ENCODE assay signal across 26 cellular contexts in the genomic region with DNA sequence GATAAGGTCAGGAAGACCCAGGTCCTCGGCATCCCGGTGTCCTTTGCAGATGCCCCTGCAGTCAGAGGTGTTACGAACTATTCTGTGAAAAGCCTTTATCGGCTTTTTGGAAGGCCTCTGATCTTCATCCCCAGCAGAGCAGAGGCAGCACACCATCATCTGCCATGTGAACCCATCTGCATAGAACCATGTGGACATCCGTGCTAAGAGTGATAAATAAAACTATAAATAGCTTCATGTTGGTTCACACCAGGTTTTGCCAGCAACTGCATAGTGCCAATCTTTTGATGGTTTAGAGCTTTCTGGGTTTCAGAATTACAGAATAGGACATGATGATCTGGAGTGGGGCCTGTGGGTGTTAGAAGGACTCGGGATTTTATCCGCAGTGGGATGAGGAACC. TPM values are rescaled to one million over a fixed set of nuclear protein-coding genes. Genes with fewer than 3 reads are reported as not detected.
"Had no signal": no experiment of that assay in that cellular context is flagged by ENCODE, and none has a peak within 500 bp of the region (broad histone marks: within the 10 kb centered on the region; RNA-seq: fewer than 3 reads in every experiment).

No MANE protein-coding gene starts in this region.

- H3K36me3 ChIP-seq: brain microvascular endothelial cell, SJCRH30 had no signal

- DNase-seq: activated CD4-positive, alpha-beta memory T cell treated with anti-CD3 and anti-CD28 coated beads for 36 hours; activated CD4-positive, alpha-beta T cell treated with anti-CD3 and anti-CD28 coated beads, Interleukin-2, amount 10 ng/mL, durations not matched to agents 7 days and 5 days; activated CD4-positive, CD25-positive, alpha-beta regulatory T cell; activated CD8-positive, alpha-beta memory T cell treated with anti-CD3 and anti-CD28 coated beads for 24 hours; activated effector memory CD4-positive, alpha-beta T cell treated with anti-CD3 and anti-CD28 coated beads, Interleukin-2, amount 50 U/mL, for 16 hours; activated naive CD4-positive, alpha-beta T cell treated with anti-CD3 and anti-CD28 coated beads for 36 hours; activated T-cell treated with anti-CD3 and anti-CD28 coated beads, Interleukin-2, amount 50 U/mL, for 4 hours; amygdala; brain microvascular endothelial cell; MG63; NCI-H1105; NCI-H1436; NCI-H1694 treated with DMSO at 0.1 percent for 48 hours; NCI-H2029 treated with DMSO at 0.1 percent for 48 hours; NCI-H345; NCI-H510A; NCI-H526 treated with DMSO at 0.1 percent for 48 hours; NCI-H82; SJCRH30; SK-N-SH; T-helper 1 cell had no signal

- H3K4me1 Mint-ChIP-seq: activated CD4-positive, alpha-beta T cell treated with anti-CD3 and anti-CD28 coated beads, Interleukin-2, amount 10 ng/mL, durations not matched to agents 7 days and 5 days had no signal

- H3K36me3 Mint-ChIP-seq: activated CD4-positive, alpha-beta memory T cell treated with anti-CD3 and anti-CD28 coated beads for 36 hours; activated naive CD8-positive, alpha-beta T cell had no signal

- H3K9me3 ChIP-seq: MG63, SJCRH30, SK-N-SH had no signal

- ATAC-seq: activated T-cell treated with anti-CD3 and anti-CD28 coated beads, Interleukin-2, amount 50 U/mL, for 4 hours; Right ventricle myocardium inferior had no signal

- H3K27me3 ChIP-seq: brain microvascular endothelial cell, MG63, SJCRH30 had no signal

- H3K27ac ChIP-seq: brain microvascular endothelial cell, SJCRH30, VCaP had no signal

- H3K9ac ChIP-seq: SK-N-SH had no signal

- H3K4me3 Mint-ChIP-seq: activated CD4-positive, alpha-beta memory T cell treated with anti-CD3 and anti-CD28 coated beads for 36 hours; activated CD4-positive, alpha-beta T cell treated with anti-CD3 and anti-CD28 coated beads, Interleukin-2, amount 10 ng/mL, durations not matched to agents 7 days and 5 days; activated naive CD4-positive, alpha-beta T cell treated with anti-CD3 and anti-CD28 coated beads for 36 hours; activated naive CD8-positive, alpha-beta T cell; activated T-cell treated with anti-CD3 and anti-CD28 coated beads, Interleukin-2, amount 50 U/mL, for 4 hours had no signal

- H3K4me1 ChIP-seq: SJCRH30 had no signal

- H3K4me3 ChIP-seq: MG63, SJCRH30 had no signal

- H3K4me2 ChIP-seq: SK-N-SH had no signal

- H3K27ac Mint-ChIP-seq: activated CD4-positive, alpha-beta memory T cell treated with anti-CD3 and anti-CD28 coated beads for 36 hours; activated CD4-positive, alpha-beta T cell treated with anti-CD3 and anti-CD28 coated beads, Interleukin-2, amount 10 ng/mL, durations not matched to agents 7 days and 5 days; activated naive CD4-positive, alpha-beta T cell treated with anti-CD3 and anti-CD28 coated beads for 36 hours; activated naive CD8-positive, alpha-beta T cell had no signal

- H3K9me3 Mint-ChIP-seq: activated CD4-positive, alpha-beta memory T cell treated with anti-CD3 and anti-CD28 coated beads for 36 hours; activated CD4-positive, alpha-beta T cell treated with anti-CD3 and anti-CD28 coated beads, Interleukin-2, amount 10 ng/mL, durations not matched to agents 7 days and 5 days; activated naive CD4-positive, alpha-beta T cell treated with anti-CD3 and anti-CD28 coated beads for 36 hours; activated T-cell treated with anti-CD3 and anti-CD28 coated beads, Interleukin-2, amount 50 U/mL, for 4 hours had no signal

RNA-seq across cellular contexts. Expression of gene SIRPA, which starts 33.6 kb away (rescaled TPM):
- total RNA-seq: activated CD4-positive, alpha-beta memory T cell treated with anti-CD3 and anti-CD28 coated beads for 36 hours; activated CD4-positive, alpha-beta T cell treated with anti-CD3 and anti-CD28 coated beads, Interleukin-2, amount 10 ng/mL, durations not matched to agents 7 days and 5 days; OCI-LY7; T-helper 2 cell treated with Interferon-gamma antibody and Interleukin-4, amounts not matched to agents 100 ng/mL and 5 ng/mL, for 36 hours had no signal
